Comparison of ENCODE assay signal across 20 cellular contexts in genomic region chr1:186154651-186155050, GRCh38.
"Had no signal": no experiment of that assay in that cellular context is flagged by ENCODE, and none has a peak within 500 bp of the region (broad histone marks: within the 10 kb centered on the region; RNA-seq: fewer than 3 reads in every experiment).

No MANE protein-coding gene starts in this region.

- H3K27me3 Mint-ChIP-seq: activated naive CD8-positive, alpha-beta T cell; natural killer cell treated with Interleukin-12 subunit alpha and Interleukin-12 subunit beta and Interleukin-15 and Interleukin-18, amount 100 ng/mL, for 72 hours had no signal

- H3K4me3 ChIP-seq: esophagus muscularis mucosa, ovary, prostate gland, right atrium auricular region had no signal

- H3K36me3 Mint-ChIP-seq: activated naive CD8-positive, alpha-beta T cell; natural killer cell treated with Interleukin-12 subunit alpha and Interleukin-12 subunit beta and Interleukin-15 and Interleukin-18, amount 100 ng/mL, for 72 hours had no signal

- DNase-seq: activated CD4-positive, alpha-beta T cell treated with anti-CD3 and anti-CD28 coated beads for 4 hours; activated CD4-positive, alpha-beta T cell treated with anti-CD3 and anti-CD28 coated beads, Interleukin-2, amount 50 U/mL, for 48 hours; activated CD8-positive, alpha-beta memory T cell treated with anti-CD3 and anti-CD28 coated beads, Interleukin-2, amount 50 U/mL, for 48 hours; activated naive CD4-positive, alpha-beta T cell; activated T-cell treated with anti-CD3 and anti-CD28 coated beads, Interleukin-2, amount 50 U/mL, for 4 hours; central memory CD4-positive, alpha-beta T cell; head of caudate nucleus; hypothalamus; left ventricle myocardium superior; mammary epithelial cell; ovary; stimulated activated CD4-positive, alpha-beta T cell treated with anti-CD3 and anti-CD28 coated beads, Interleukin-12 subunit alpha, Interleukin-12 subunit beta, amount 100 ng/mL, for 4 hours; stimulated activated CD4-positive, alpha-beta T cell treated with anti-CD3 and anti-CD28 coated beads, Interleukin-4, amount 100 ng/mL, for 4 hours; stimulated activated naive CD8-positive, alpha-beta T cell treated with anti-CD3 and anti-CD28 coated beads, Interleukin-15, Interleukin-2, amounts not matched to agents 100 U/mL and 50 U/mL, for 24 hours had no signal

- H3K27ac Mint-ChIP-seq: activated naive CD8-positive, alpha-beta T cell; activated T-helper 2 cell treated with anti-CD3 and anti-CD28 coated beads, Interferon-gamma antibody, Interleukin-2, Interleukin-4, amounts not matched to agents 10 μg/mL and 5 μg/mL and 100 μg/mL, durations not matched to agents 14 hours and 24 hours and 36 hours; natural killer cell treated with Interleukin-12 subunit alpha and Interleukin-12 subunit beta and Interleukin-15 and Interleukin-18, amount 100 ng/mL, for 72 hours had no signal

- H3K9me3 Mint-ChIP-seq: activated T-cell treated with anti-CD3 and anti-CD28 coated beads, Interleukin-2, amount 50 U/mL, for 4 hours; activated T-helper 2 cell treated with anti-CD3 and anti-CD28 coated beads, Interferon-gamma antibody, Interleukin-2, Interleukin-4, amounts not matched to agents 10 μg/mL and 5 μg/mL and 100 μg/mL, durations not matched to agents 14 hours and 24 hours and 36 hours; natural killer cell treated with Interleukin-12 subunit alpha and Interleukin-12 subunit beta and Interleukin-15 and Interleukin-18, amount 100 ng/mL, for 72 hours had no signal

- ATAC-seq: activated T-cell treated with anti-CD3 and anti-CD28 coated beads, Interleukin-2, amount 50 U/mL, for 4 hours; left ventricle myocardium superior; natural killer cell treated with Interleukin-12 subunit alpha and Interleukin-12 subunit beta and Interleukin-15 and Interleukin-18, amount 100 ng/mL, for 72 hours; stimulated activated naive CD8-positive, alpha-beta T cell treated with anti-CD3 and anti-CD28 coated beads, Interleukin-15, Interleukin-2, amounts not matched to agents 100 U/mL and 50 U/mL, for 24 hours had no signal

- H3K4me3 Mint-ChIP-seq: activated naive CD8-positive, alpha-beta T cell; activated T-cell treated with anti-CD3 and anti-CD28 coated beads, Interleukin-2, amount 50 U/mL, for 4 hours; natural killer cell treated with Interleukin-12 subunit alpha and Interleukin-12 subunit beta and Interleukin-15 and Interleukin-18, amount 100 ng/mL, for 72 hours had no signal
